Comparison of ENCODE assay signal across 12 cellular contexts in the genomic region with DNA sequence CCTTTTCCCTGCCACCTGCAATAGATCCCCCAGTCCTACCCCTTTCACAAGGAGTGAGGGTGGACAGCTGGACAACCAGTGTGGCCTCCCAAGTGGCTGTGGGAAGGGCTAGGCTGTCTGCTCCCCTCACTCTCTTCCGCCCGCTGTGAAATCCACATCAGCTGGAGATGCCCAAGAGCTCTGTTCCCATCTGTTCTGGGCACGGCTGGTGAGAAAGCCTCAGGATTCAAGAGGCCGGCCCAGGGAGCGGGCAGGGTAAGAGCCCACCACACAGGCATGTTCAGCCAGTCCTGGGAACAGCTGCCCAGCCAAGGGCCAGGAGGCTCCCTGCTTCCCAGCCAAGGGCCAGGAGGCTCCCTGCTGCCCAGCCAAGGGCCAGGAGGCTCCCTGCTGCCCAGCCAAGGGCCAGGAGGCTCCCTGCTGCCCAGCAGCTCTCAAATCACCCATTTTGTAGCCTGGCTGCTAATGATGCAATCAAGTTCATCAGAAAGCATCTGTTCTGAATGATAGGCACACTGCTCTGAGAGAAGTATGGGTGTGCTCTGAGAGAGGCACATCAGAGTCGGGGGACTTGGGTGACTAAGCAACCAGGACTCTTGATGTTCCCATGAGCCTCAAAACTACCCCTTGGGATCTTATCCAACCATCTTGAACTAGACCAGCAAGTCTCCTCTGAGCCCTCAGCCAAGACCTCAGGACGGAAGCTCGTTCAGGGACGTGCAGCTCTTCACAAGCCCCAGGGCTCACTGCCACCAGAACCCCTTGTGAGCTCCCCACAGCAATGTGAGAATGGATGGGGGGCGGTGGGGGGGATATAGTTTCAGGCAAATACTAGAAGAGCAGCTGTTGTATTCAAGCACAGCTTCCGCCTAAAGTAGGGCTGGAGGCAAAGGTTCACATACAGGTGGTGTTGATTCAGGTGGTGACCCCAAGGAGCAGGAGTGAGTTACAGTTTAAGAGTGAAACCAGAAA. TPM values are rescaled to one million over a fixed set of nuclear protein-coding genes. Genes with fewer than 3 reads are reported as not detected.
DNase-seq lines count a peak whose midpoint lies in the region; ATAC-seq and TF ChIP-seq lines count a peak whose summit lies in the region.
"Had no signal": no experiment of that assay in that cellular context is flagged by ENCODE, and none has a peak within 500 bp of the region (broad histone marks: within the 10 kb centered on the region; RNA-seq: fewer than 3 reads in every experiment).

No MANE protein-coding gene starts in this region.

- no peak overlapping the region for H3K27ac Mint-ChIP-seq in activated CD8-positive, alpha-beta memory T cell treated with anti-CD3 and anti-CD28 coated beads, Interleukin-2, amount 10 ng/mL, durations not matched to agents 7 days and 5 days
- H3K27ac Mint-ChIP-seq: activated T-helper 17 cell treated with anti-CD3 and anti-CD28 coated beads, Interleukin-2, amount 50 U/mL, for 72 hours; T-helper 17 cell had no signal

- no peak overlapping the region for H2BK120ac ChIP-seq in mesendoderm (ENCODE audit: low read depth, low read length)

- intact Hi-C loops in testis (cut with DNase I; ENCODE audit: low total_unique reads), result no loop called here

- peaks cover 15% of the 10 kb centered on the region for H3K4me1 Mint-ChIP-seq in activated CD8-positive, alpha-beta memory T cell treated with anti-CD3 and anti-CD28 coated beads, Interleukin-2, amount 10 ng/mL, durations not matched to agents 7 days and 5 days

- CTCF ChIA-PET in activated CD8-positive, alpha-beta memory T cell treated with anti-CD3 and anti-CD28 coated beads, Interleukin-2, amount 10 ng/mL, durations not matched to agents 7 days and 5 days (lab: Charles Lee), result interaction anchor here (1.7 kb wide), 1 partner anchor 232 kb away, joined by 9 read pairs; no protein-coding TSS in a partner anchor

- no peak for TF ChIP-seq POLR2A in testis (IDR thresholded peaks at IDR 0.05)

- H3K27me3 ChIP-seq in mesendoderm (ENCODE audit: insufficient read depth, low read length, poor library complexity), result no peaks in the 10 kb centered on the region
- H3K27me3 ChIP-seq in testis, result no peaks in the 10 kb centered on the region

- no peaks in the 10 kb centered on the region for H3K9me3 Mint-ChIP-seq in activated CD8-positive, alpha-beta memory T cell treated with anti-CD3 and anti-CD28 coated beads, Interleukin-2, amount 10 ng/mL, durations not matched to agents 7 days and 5 days (ENCODE audit: low read depth)
- H3K9me3 Mint-ChIP-seq: activated T-helper 17 cell treated with anti-CD3 and anti-CD28 coated beads, Interleukin-2, amount 50 U/mL, for 72 hours had no signal

- H3K9ac ChIP-seq in mesendoderm (ENCODE audit: low read length), result no peak overlapping the region
- H3K9ac ChIP-seq: parathyroid adenoma had no signal

- no peak overlapping the region for H2AK5ac ChIP-seq in mesendoderm (ENCODE audit: low read length)

- no peak overlapping the region for H2BK15ac ChIP-seq in mesendoderm (replicated peaks; ENCODE audit: low read depth)

- H4K5ac ChIP-seq in mesendoderm (ENCODE audit: low read length), result no peak overlapping the region

- H4K8ac ChIP-seq in mesendoderm (ENCODE audit: low read depth, low read length), result no peak overlapping the region

- H3K36me3 Mint-ChIP-seq in activated CD8-positive, alpha-beta memory T cell treated with anti-CD3 and anti-CD28 coated beads, Interleukin-2, amount 10 ng/mL, durations not matched to agents 7 days and 5 days, result no peaks in the 10 kb centered on the region

- H2BK5ac ChIP-seq in mesendoderm (ENCODE audit: low read length), result no peak overlapping the region

- peak overlapping the region; percentile 51 for H3K56ac ChIP-seq in mesendoderm (ENCODE audit: low read length)

- H3K79me1 ChIP-seq in mesendoderm (ENCODE audit: low read length), result no peaks in the 10 kb centered on the region

- H3K4me1 ChIP-seq in mesendoderm (ENCODE audit: control insufficient read depth, low read depth, low read length) (peaks cover 10% of the 10 kb centered on the region), testis (no peaks in the 10 kb centered on the region)
- H3K4me1 ChIP-seq: parathyroid adenoma had no signal

- H3K4me3 ChIP-seq in mesendoderm (ENCODE audit: low read length) (no peak overlapping the region), testis (no peak overlapping the region)

- ATAC-seq in GM18868 (IDR thresholded peaks at IDR 0.05; ENCODE audit: unreplicated experiment), result peak; percentile 38
- ATAC-seq in GM21723 (IDR thresholded peaks at IDR 0.05; ENCODE audit: unreplicated experiment), result peak; percentile 32
- ATAC-seq in HG03457 (IDR thresholded peaks at IDR 0.05; ENCODE audit: unreplicated experiment), result peak; percentile 30
- no peak for ATAC-seq in activated CD8-positive, alpha-beta memory T cell treated with anti-CD3 and anti-CD28 coated beads, Interleukin-2, amount 10 ng/mL, durations not matched to agents 7 days and 5 days
- ATAC-seq in esophagus mucosa, result no peak

- no peak overlapping the region for H3K23ac ChIP-seq in mesendoderm (ENCODE audit: low read length)

- H3K4ac ChIP-seq in mesendoderm (ENCODE audit: low read depth, low read length), result peak overlapping the region; percentile 5

- H3K27ac ChIP-seq in mesendoderm (ENCODE audit: low read depth, low read length), result no peak overlapping the region
- no peak overlapping the region for H3K27ac ChIP-seq in testis
- H3K27ac ChIP-seq: parathyroid adenoma had no signal

- H3K18ac ChIP-seq in mesendoderm (ENCODE audit: low read length), result peak overlapping the region; percentile 2

- no peaks in the 10 kb centered on the region for H3K9me3 ChIP-seq in testis

- H3K27me3 Mint-ChIP-seq in activated CD8-positive, alpha-beta memory T cell treated with anti-CD3 and anti-CD28 coated beads, Interleukin-2, amount 10 ng/mL, durations not matched to agents 7 days and 5 days, result peaks cover 59% of the 10 kb centered on the region

- no peaks in the 10 kb centered on the region for H3K79me2 ChIP-seq in mesendoderm (ENCODE audit: control insufficient read depth, insufficient read depth, low read length)
- H3K79me2 ChIP-seq: parathyroid adenoma had no signal

- no peak overlapping the region for H3K4me2 ChIP-seq in mesendoderm (ENCODE audit: low read length)

- no CpG with 5 or more reads among the region's 11 CpGs for WGBS in mesendoderm (ENCODE audit: extremely low coverage, insufficient coverage, low lambda C conversion rate)
- WGBS in testis, 2 donors, result 94 to 95% methylated on average over 9 to 11 of the region's 11 CpGs

- no peak for TF ChIP-seq CTCF in testis (IDR thresholded peaks at IDR 0.05)

- H3K36me3 ChIP-seq in mesendoderm (ENCODE audit: control insufficient read depth, insufficient read depth, low read length) (no peaks in the 10 kb centered on the region), testis (ENCODE audit: low read depth, missing control alignments) (no peaks in the 10 kb centered on the region)

- no peak for DNase-seq in mesendoderm
- no peak for DNase-seq in hepatic stellate cell (ENCODE audit: low spot score)
- no peak for DNase-seq in activated CD8-positive, alpha-beta memory T cell treated with anti-CD3 and anti-CD28 coated beads, Interleukin-2, amount 10 ng/mL, durations not matched to agents 7 days and 5 days
- DNase-seq in testis, result no peak
- DNase-seq: NCI-H2029, T-helper 17 cell had no signal

- no peak overlapping the region for H3K4me3 Mint-ChIP-seq in activated CD8-positive, alpha-beta memory T cell treated with anti-CD3 and anti-CD28 coated beads, Interleukin-2, amount 10 ng/mL, durations not matched to agents 7 days and 5 days
- H3K4me3 Mint-ChIP-seq: activated T-helper 17 cell treated with anti-CD3 and anti-CD28 coated beads, Interleukin-2, amount 50 U/mL, for 72 hours; T-helper 17 cell had no signal

RNA-seq across cellular contexts. Expression of a gene that starts 52.4 kb away (rescaled TPM):
- polyA plus RNA-seq in mesendoderm (2013, experiment 1 of 2), result 44.3 TPM
- 42.6 TPM for polyA plus RNA-seq in mesendoderm (2013, experiment 2 of 2)
- under 1 TPM; 0.28 to 0.35 TPM for total RNA-seq in activated CD8-positive, alpha-beta memory T cell treated with anti-CD3 and anti-CD28 coated beads, Interleukin-2, amount 10 ng/mL, durations not matched to agents 7 days and 5 days
- 10 to 100 TPM; 38.9 to 41.1 TPM for total RNA-seq in testis
- 17.5 TPM for polyA plus RNA-seq in testis (ENCODE audit: insufficient read depth, low read depth, low replicate concordance)
- 95.2 TPM for total RNA-seq in esophagus mucosa

Comparison
In these comparisons a context has a peak if more than half of its experiments do, and no peak if none do; other contexts are left out.
1. ATAC-seq: peak in GM18868 (single experiment), GM21723 (single experiment) and HG03457 (single experiment); none in activated CD8-positive, alpha-beta memory T cell treated with anti-CD3 and anti-CD28 coated beads, Interleukin-2, amount 10 ng/mL, durations not matched to agents 7 days and 5 days (single experiment) and esophagus mucosa (single experiment).
2. RNA of a gene that starts 52.4 kb away (total RNA-seq): 95.2 TPM in esophagus mucosa (single experiment) and 38.9 to 41.1 TPM in testis; 0.28 to 0.35 TPM in activated CD8-positive, alpha-beta memory T cell treated with anti-CD3 and anti-CD28 coated beads, Interleukin-2, amount 10 ng/mL, durations not matched to agents 7 days and 5 days; every median in the first group is over 10 times any median in the second.